20 cellular contexts compared by ENCODE assay signal in the genomic region with DNA sequence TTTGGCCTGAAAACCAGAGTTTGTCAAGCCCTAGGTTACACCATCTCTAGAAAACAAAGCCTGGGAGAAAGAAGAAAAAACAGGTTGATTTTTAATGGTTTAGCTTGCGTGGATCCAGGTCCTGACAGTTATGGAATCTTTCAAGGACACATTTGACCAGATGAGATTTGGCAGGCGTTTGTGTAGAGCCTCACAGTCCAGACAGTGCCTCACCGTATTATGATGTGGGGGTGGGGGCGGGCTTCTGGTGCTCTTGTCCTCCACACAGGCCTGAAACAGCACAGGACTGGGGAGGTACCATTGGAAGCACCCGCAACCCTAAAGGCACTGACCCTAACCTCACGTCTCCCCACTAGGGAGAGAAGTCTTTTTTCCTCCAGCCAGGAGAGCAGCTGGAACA. TPM values are rescaled to one million over a fixed set of nuclear protein-coding genes. Genes with fewer than 3 reads are reported as not detected.
"Had no signal": no experiment of that assay in that cellular context is flagged by ENCODE, and none has a peak within 500 bp of the region (broad histone marks: within the 10 kb centered on the region; RNA-seq: fewer than 3 reads in every experiment).

No MANE protein-coding gene starts in this region.

- H3K4me3 ChIP-seq: body of pancreas, mucosa of descending colon, uterus had no signal

- ATAC-seq: activated CD4-positive, alpha-beta T cell treated with anti-CD3 and anti-CD28 coated beads for 36 hours; body of pancreas; effector memory CD8-positive, alpha-beta T cell; esophagus mucosa; mucosa of descending colon; sciatic nerve; stimulated activated memory B cell treated with anti-CD40 and anti-IgM and Interleukin-4, amounts not matched to agents 10 μg/mL and 1 μg/mL and 100 μg/mL, for 72 hours had no signal

- H3K9me3 ChIP-seq: body of pancreas, mucosa of descending colon, uterus had no signal

- H3K27me3 ChIP-seq: body of pancreas, uterus had no signal

- H3K27ac ChIP-seq: body of pancreas, uterus had no signal

- DNase-seq: activated B cell treated with CpG ODN at 0.5 μM for 24 hours; activated CD4-positive, alpha-beta memory T cell treated with anti-CD3 and anti-CD28 coated beads for 36 hours; activated CD4-positive, alpha-beta T cell treated with anti-CD3 and anti-CD28 coated beads for 36 hours; anterior cingulate cortex; body of pancreas; dermis blood vessel endothelial cell; effector memory CD8-positive, alpha-beta T cell; foreskin melanocyte; hippocampal formation; kidney glomerular epithelial cell; mucosa of descending colon; nephron progenitor cell; nucleus accumbens; small intestine; stimulated activated CD4-positive, alpha-beta T cell treated with anti-CD3 and anti-CD28 coated beads, Interleukin-2, amount 100 ng/mL, for 24 hours; trophoblast cell; uterus had no signal

- H3K36me3 ChIP-seq: uterus had no signal

- H3K4me1 ChIP-seq: body of pancreas, uterus had no signal

RNA-seq across cellular contexts. Expression of gene PRRT2, which starts 27.8 kb away (rescaled TPM):
- total RNA-seq: esophagus mucosa had no signal
